In the genomic region with DNA sequence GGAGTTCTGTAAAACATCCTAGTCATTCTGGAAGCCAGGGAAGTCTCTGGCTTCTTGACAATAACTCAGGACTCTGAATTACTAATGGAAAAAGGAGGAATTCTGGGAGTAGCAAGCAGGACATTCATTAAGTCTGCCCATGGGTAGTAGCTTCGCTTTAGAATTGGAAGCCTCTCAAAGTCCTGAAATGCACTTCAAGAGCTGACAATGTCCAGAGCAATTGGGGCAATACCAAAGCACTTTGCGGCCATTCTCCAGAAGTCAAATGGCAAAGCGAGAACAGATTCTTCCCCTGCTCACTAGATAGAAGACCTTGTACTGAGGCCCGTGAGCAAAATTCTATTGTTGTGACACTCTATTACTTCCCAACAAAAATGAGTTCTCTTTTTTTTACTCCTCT, we compare ENCODE assay signal across 13 cellular contexts.
A peak's percentile ranks its signal among the peaks of the same experiment; 100 is the strongest.
DNase-seq lines count a peak whose midpoint lies in the region; ATAC-seq and TF ChIP-seq lines count a peak whose summit lies in the region.
"Had no signal": no experiment of that assay in that cellular context is flagged by ENCODE, and none has a peak within 500 bp of the region (broad histone marks: within the 10 kb centered on the region; RNA-seq: fewer than 3 reads in every experiment).

No MANE protein-coding gene starts in this region.

- H3K9ac ChIP-seq in stomach smooth muscle (ENCODE audit: low read length in 2 of 2), result no peak overlapping the region
- H3K9ac ChIP-seq: BLaER1 treated with 17β-estradiol and CSF1 and Interleukin-3, amounts not matched to agents 10 nM and 100 nM had no signal

- H2AFZ ChIP-seq in GM23338, result peak overlapping the region; percentile 56; the same call in 1 of the 2 replicates

- peaks cover 4% of the 10 kb centered on the region; the same call in 1 of the 3 replicates for H3K9me3 Mint-ChIP-seq in GM23338

- H3K4me3 ChIP-seq in GM23338 (no peak overlapping the region), stomach smooth muscle (ENCODE audit: low read length in 2 of 2) (peak overlapping the region in 1 of 2 donors; percentile 26)
- H3K4me3 ChIP-seq: BLaER1 treated with 17β-estradiol and CSF1 and Interleukin-3, amounts not matched to agents 10 nM and 100 nM had no signal

- H3K27me3 ChIP-seq in GM23338 (ENCODE audit: insufficient read depth) (no peaks in the 10 kb centered on the region), stomach smooth muscle (ENCODE audit: control insufficient read depth in 1 of 2, insufficient read depth in 2 of 2, low read length in 2 of 2) (no peaks in the 10 kb centered on the region)

- peaks cover 10% of the 10 kb centered on the region; the same call in 2 of the 3 replicates for H3K4me1 Mint-ChIP-seq in GM23338
- H3K4me1 Mint-ChIP-seq: CD4-positive, CD25-positive, alpha-beta regulatory T cell had no signal

- H4K20me1 ChIP-seq in GM23338 (replicated peaks; ENCODE audit: insufficient read depth), result no peaks in the 10 kb centered on the region
- H4K20me1 ChIP-seq: BLaER1 treated with 17β-estradiol and CSF1 and Interleukin-3, amounts not matched to agents 10 nM and 100 nM had no signal

- H3K27ac Mint-ChIP-seq in GM23338, result no peak overlapping the region
- H3K27ac Mint-ChIP-seq: CD4-positive, CD25-positive, alpha-beta regulatory T cell had no signal

- H3K4me1 ChIP-seq in GM23338 (ENCODE audit: insufficient read depth) (no peaks in the 10 kb centered on the region; the same call in 1 of the 2 replicates), stomach smooth muscle (ENCODE audit: control insufficient read depth, insufficient read depth, low read length) (peaks cover 7% of the 10 kb centered on the region)
- H3K4me1 ChIP-seq: BLaER1 treated with 17β-estradiol and CSF1 and Interleukin-3, amounts not matched to agents 10 nM and 100 nM had no signal

- H3K9me3 ChIP-seq in stomach smooth muscle (ENCODE audit: control insufficient read depth in 2 of 2, low read length in 2 of 2), result peaks cover 0 to 4% of the 10 kb centered on the region in 2 donors

- DNase-seq in GM23338 (ENCODE audit: low spot score), result no peak
- DNase-seq in caudate nucleus (lab: John Stamatoyannopoulos, UW), result no peak
- DNase-seq in left lobe of liver (ENCODE audit: low spot score), result peak; percentile 0
- no peak for DNase-seq in inferior parietal cortex (ENCODE audit: extremely low spot score)
- no peak for DNase-seq in stimulated activated naive CD4-positive, alpha-beta T cell treated with Interleukin-2 at 50 U/mL for 16 hours (lab: John Stamatoyannopoulos, UW)
- DNase-seq in stimulated activated CD8-positive, alpha-beta memory T cell treated with anti-CD3 and anti-CD28 coated beads, Interleukin-4, amount 100 ng/mL, for 48 hours, result no peak
- DNase-seq: ACHN; CD4-positive, CD25-positive, alpha-beta regulatory T cell; DMS53 had no signal

- ATAC-seq in GM23338 (no peak), left lobe of liver (no peak), GM21786 (IDR thresholded peaks at IDR 0.05; ENCODE audit: unreplicated experiment) (no peak)

- no peak overlapping the region for H3K4me2 ChIP-seq in GM23338
- H3K4me2 ChIP-seq: BLaER1 treated with 17β-estradiol and CSF1 and Interleukin-3, amounts not matched to agents 10 nM and 100 nM had no signal

- H3K27ac ChIP-seq in GM23338 (ENCODE audit: low read depth) (no peak overlapping the region), caudate nucleus (ENCODE audit: low read depth, low read length) (peak overlapping the region; percentile 72), stomach smooth muscle (ENCODE audit: low read length) (peak overlapping the region; percentile 73)
- H3K27ac ChIP-seq: BLaER1 treated with 17β-estradiol and CSF1 and Interleukin-3, amounts not matched to agents 10 nM and 100 nM; HL-60 had no signal

- peaks cover 1% of the 10 kb centered on the region for H3K27me3 Mint-ChIP-seq in GM23338 (ENCODE audit: insufficient read depth, low read depth, poor library complexity)

- no peaks in the 10 kb centered on the region for H3F3A ChIP-seq in GM23338 (replicated peaks; ENCODE audit: low read depth)

- no peak overlapping the region for H3K4me3 Mint-ChIP-seq in GM23338
- H3K4me3 Mint-ChIP-seq: CD4-positive, CD25-positive, alpha-beta regulatory T cell had no signal

- H3K79me2 ChIP-seq in GM23338 (replicated peaks; ENCODE audit: insufficient read depth), result no peaks in the 10 kb centered on the region

- H3K36me3 Mint-ChIP-seq in GM23338 (ENCODE audit: low read depth), result no peaks in the 10 kb centered on the region
- H3K36me3 Mint-ChIP-seq: CD4-positive, CD25-positive, alpha-beta regulatory T cell had no signal

- TF ChIP-seq CTCF in GM23338 (conservative IDR thresholded peaks at IDR 0.05; ENCODE audit: low read depth in 2 of 2), result no peak

- H3K36me3 ChIP-seq in GM23338 (ENCODE audit: insufficient read depth) (no peaks in the 10 kb centered on the region), stomach smooth muscle (ENCODE audit: control insufficient read depth in 2 of 2, insufficient read depth in 2 of 2, low read length in 2 of 2) (no peaks in the 10 kb centered on the region)
- H3K36me3 ChIP-seq: BLaER1 treated with 17β-estradiol and CSF1 and Interleukin-3, amounts not matched to agents 10 nM and 100 nM had no signal

- H3K9me2 ChIP-seq in GM23338 (ENCODE audit: insufficient read depth), result no peaks in the 10 kb centered on the region

TF ChIP-seq in GM23338, 12 proteins besides CTCF, POLR2A, EP300 and RAD21 (continues in another document):
- no peak for TF ChIP-seq NANOG (IDR thresholded peaks at IDR 0.05; ENCODE audit: borderline replicate concordance)
- TF ChIP-seq POLR2AphosphoS5 (IDR thresholded peaks at IDR 0.05; ENCODE audit: low read depth), result no peak
- TF ChIP-seq, protein P1, sequence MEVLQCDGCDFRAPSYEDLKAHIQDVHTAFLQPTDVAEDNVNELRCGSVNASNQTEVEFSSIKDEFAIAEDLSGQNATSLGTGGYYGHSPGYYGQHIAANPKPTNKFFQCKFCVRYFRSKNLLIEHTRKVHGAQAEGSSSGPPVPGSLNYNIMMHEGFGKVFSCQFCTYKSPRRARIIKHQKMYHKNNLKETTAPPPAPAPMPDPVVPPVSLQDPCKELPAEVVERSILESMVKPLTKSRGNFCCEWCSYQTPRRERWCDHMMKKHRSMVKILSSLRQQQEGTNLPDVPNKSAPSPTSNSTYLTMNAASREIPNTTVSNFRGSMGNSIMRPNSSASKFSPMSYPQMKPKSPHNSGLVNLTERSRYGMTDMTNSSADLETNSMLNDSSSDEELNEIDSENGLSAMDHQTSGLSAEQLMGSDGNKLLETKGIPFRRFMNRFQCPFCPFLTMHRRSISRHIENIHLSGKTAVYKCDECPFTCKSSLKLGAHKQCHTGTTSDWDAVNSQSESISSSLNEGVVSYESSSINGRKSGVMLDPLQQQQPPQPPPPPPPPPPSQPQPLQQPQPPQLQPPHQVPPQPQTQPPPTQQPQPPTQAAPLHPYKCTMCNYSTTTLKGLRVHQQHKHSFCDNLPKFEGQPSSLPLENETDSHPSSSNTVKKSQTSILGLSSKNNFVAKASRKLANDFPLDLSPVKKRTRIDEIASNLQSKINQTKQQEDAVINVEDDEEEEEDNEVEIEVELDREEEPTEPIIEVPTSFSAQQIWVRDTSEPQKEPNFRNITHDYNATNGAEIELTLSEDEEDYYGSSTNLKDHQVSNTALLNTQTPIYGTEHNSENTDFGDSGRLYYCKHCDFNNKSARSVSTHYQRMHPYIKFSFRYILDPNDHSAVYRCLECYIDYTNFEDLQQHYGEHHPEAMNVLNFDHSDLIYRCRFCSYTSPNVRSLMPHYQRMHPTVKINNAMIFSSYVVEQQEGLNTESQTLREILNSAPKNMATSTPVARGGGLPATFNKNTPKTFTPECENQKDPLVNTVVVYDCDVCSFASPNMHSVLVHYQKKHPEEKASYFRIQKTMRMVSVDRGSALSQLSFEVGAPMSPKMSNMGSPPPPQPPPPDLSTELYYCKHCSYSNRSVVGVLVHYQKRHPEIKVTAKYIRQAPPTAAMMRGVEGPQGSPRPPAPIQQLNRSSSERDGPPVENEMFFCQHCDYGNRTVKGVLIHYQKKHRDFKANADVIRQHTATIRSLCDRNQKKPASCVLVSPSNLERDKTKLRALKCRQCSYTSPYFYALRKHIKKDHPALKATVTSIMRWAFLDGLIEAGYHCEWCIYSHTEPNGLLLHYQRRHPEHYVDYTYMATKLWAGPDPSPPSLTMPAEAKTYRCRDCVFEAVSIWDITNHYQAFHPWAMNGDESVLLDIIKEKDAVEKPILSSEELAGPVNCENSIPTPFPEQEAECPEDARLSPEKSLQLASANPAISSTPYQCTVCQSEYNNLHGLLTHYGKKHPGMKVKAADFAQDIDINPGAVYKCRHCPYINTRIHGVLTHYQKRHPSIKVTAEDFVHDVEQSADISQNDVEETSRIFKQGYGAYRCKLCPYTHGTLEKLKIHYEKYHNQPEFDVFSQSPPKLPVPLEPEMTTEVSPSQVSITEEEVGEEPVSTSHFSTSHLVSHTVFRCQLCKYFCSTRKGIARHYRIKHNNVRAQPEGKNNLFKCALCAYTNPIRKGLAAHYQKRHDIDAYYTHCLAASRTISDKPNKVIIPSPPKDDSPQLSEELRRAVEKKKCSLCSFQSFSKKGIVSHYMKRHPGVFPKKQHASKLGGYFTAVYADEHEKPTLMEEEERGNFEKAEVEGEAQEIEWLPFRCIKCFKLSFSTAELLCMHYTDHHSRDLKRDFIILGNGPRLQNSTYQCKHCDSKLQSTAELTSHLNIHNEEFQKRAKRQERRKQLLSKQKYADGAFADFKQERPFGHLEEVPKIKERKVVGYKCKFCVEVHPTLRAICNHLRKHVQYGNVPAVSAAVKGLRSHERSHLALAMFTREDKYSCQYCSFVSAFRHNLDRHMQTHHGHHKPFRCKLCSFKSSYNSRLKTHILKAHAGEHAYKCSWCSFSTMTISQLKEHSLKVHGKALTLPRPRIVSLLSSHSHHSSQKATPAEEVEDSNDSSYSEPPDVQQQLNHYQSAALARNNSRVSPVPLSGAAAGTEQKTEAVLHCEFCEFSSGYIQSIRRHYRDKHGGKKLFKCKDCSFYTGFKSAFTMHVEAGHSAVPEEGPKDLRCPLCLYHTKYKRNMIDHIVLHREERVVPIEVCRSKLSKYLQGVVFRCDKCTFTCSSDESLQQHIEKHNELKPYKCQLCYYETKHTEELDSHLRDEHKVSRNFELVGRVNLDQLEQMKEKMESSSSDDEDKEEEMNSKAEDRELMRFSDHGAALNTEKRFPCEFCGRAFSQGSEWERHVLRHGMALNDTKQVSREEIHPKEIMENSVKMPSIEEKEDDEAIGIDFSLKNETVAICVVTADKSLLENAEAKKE (CRISPR knock-in tag; IDR thresholded peaks at IDR 0.05), result no peak
- TF ChIP-seq CREB1 (CRISPR knock-in tag; IDR thresholded peaks at IDR 0.05; ENCODE audit: low read depth), result no peak
- TF ChIP-seq ZNF114 (CRISPR knock-in tag; IDR thresholded peaks at IDR 0.05), result no peak
- TF ChIP-seq JUNB (IDR thresholded peaks at IDR 0.05; ENCODE audit: unreplicated experiment), result no peak
- no peak for TF ChIP-seq ZNF331 (CRISPR knock-in tag; IDR thresholded peaks at IDR 0.05; ENCODE audit: low read depth)
- no peak for TF ChIP-seq EZH2 (IDR thresholded peaks at IDR 0.05; ENCODE audit: low read depth, unreplicated experiment)
